ENCODE assay signal across 31 cellular contexts in genomic region chr7:125130173-125130572, GRCh38.
DNase-seq lines count a peak whose midpoint lies in the region; ATAC-seq, FAIRE-seq and TF ChIP-seq lines count a peak whose summit lies in the region.
"Had no signal": no experiment of that assay in that cellular context is flagged by ENCODE, and none has a peak within 500 bp of the region (broad histone marks: within the 10 kb centered on the region; RNA-seq: fewer than 3 reads in every experiment).

No MANE protein-coding gene starts in this region.

- DNase-seq in endothelial cell of umbilical vein (ENCODE audit: low read depth, low spot score), result peak; percentile 10
- peak; percentile 9 for DNase-seq in fibroblast of the aortic adventitia (ENCODE audit: low read depth)
- DNase-seq in NCI-H1436 (lab: John Stamatoyannopoulos, UW), result no peak
- DNase-seq in Right ventricle myocardium inferior (ENCODE audit: missing footprints), result no peak
- DNase-seq: 8988T; ACHN; AML-193; BE2C; C1 segment of cervical spinal cord; Caco-2; Calu3; CD4-positive, alpha-beta memory T cell; CD4-positive, alpha-beta T cell; CD4-positive, CD25-positive, alpha-beta regulatory T cell; CD8-positive, alpha-beta memory T cell; CD8-positive, alpha-beta T cell; COR-L47; DMS 273 treated with DMSO at 0.1 percent for 48 hours; DMS153; DMS53; DMS79; DMS79 treated with DMSO at 0.1 percent for 48 hours; DND-41; EL had no signal

- peak overlapping the region; percentile 65 for H2AFZ ChIP-seq in endothelial cell of umbilical vein (ENCODE audit: low read depth, low read length)

- peak overlapping the region; percentile 47 for H3K4me2 ChIP-seq in endothelial cell of umbilical vein (ENCODE audit: insufficient read depth, low read length)
- H3K4me2 ChIP-seq: A549; BLaER1; BLaER1 treated with 17β-estradiol and CSF1 and Interleukin-3, amounts not matched to agents 10 nM and 100 nM had no signal

- POLR2A ChIA-PET in endothelial cell of umbilical vein (lab: Charles Lee), result no interaction called here

- H3K4me3 ChIP-seq in endothelial cell of umbilical vein (replicated peaks in 1 of 3; ENCODE audit: insufficient read depth in 1 of 3, low read depth in 1 of 3, low read length in 3 of 3) (no peak overlapping the region), fibroblast of the aortic adventitia (ENCODE audit: low read depth, low read length) (no peak overlapping the region)
- H3K4me3 ChIP-seq: A549; BLaER1; BLaER1 treated with 17β-estradiol and CSF1 and Interleukin-3, amounts not matched to agents 10 nM and 100 nM had no signal

- H3K4me1 ChIP-seq in endothelial cell of umbilical vein (ENCODE audit: control insufficient read depth, extremely low read depth, insufficient read depth, low read length), result peaks cover 10% of the 10 kb centered on the region
- H3K4me1 ChIP-seq: A549; BE2C; BLaER1; BLaER1 treated with 17β-estradiol and CSF1 and Interleukin-3, amounts not matched to agents 10 nM and 100 nM had no signal

- H3K27me3 ChIP-seq in endothelial cell of umbilical vein (ENCODE audit: control insufficient read depth in 2 of 2, insufficient read depth in 2 of 2, low read length in 2 of 2), result no peaks in the 10 kb centered on the region
- H3K27me3 ChIP-seq: BE2C; BLaER1; BLaER1 treated with 17β-estradiol and CSF1 and Interleukin-3, amounts not matched to agents 10 nM and 100 nM had no signal

- TF ChIP-seq CTCF in endothelial cell of umbilical vein (IDR thresholded peaks at IDR 0.05; ENCODE audit: extremely low read depth in 1 of 2, insufficient read depth in 1 of 2, low read depth in 1 of 2, low read length in 2 of 2), result no peak
- no peak for TF ChIP-seq CTCF in fibroblast of the aortic adventitia (IDR thresholded peaks at IDR 0.05; ENCODE audit: insufficient read depth, low read length)

- H3K9me1 ChIP-seq in endothelial cell of umbilical vein (replicated peaks; ENCODE audit: control insufficient read depth, extremely low read depth, insufficient read depth, low read length), result no peaks in the 10 kb centered on the region

- TF ChIP-seq POLR2A in endothelial cell of umbilical vein (IDR thresholded peaks at IDR 0.05; ENCODE audit: low read depth, low read length), result no peak

- H3K9ac ChIP-seq in endothelial cell of umbilical vein (replicated peaks; ENCODE audit: extremely low read depth, insufficient read depth, low read length), result no peak overlapping the region
- H3K9ac ChIP-seq: BLaER1; BLaER1 treated with 17β-estradiol and CSF1 and Interleukin-3, amounts not matched to agents 10 nM and 100 nM had no signal

- no peak for ATAC-seq in Right ventricle myocardium inferior
- ATAC-seq: A549; CD8-positive, alpha-beta T cell had no signal

- CTCF ChIA-PET in endothelial cell of umbilical vein (lab: Charles Lee), result no interaction called here

- H3K9me3 ChIP-seq in endothelial cell of umbilical vein (replicated peaks; ENCODE audit: control insufficient read depth, insufficient read depth, low read length), result no peaks in the 10 kb centered on the region
- H3K9me3 ChIP-seq: A549; BE2C; BLaER1; BLaER1 treated with 17β-estradiol and CSF1 and Interleukin-3, amounts not matched to agents 10 nM and 100 nM; Caco-2 had no signal

- intact Hi-C loops in endothelial cell of umbilical vein (cut with micrococcal nuclease) (no loop called here), Right ventricle myocardium inferior (cut with DNase I) (no loop called here)

- no peaks in the 10 kb centered on the region for H3K79me2 ChIP-seq in endothelial cell of umbilical vein (ENCODE audit: control insufficient read depth, insufficient read depth, low read length)

- H3K27ac ChIP-seq in endothelial cell of umbilical vein (ENCODE audit: insufficient read depth, low read depth, low read length), result no peak overlapping the region
- H3K27ac ChIP-seq: 22Rv1; A549; BLaER1; BLaER1 treated with 17β-estradiol and CSF1 and Interleukin-3, amounts not matched to agents 10 nM and 100 nM; C4-2B had no signal

- H4K20me1 ChIP-seq in endothelial cell of umbilical vein (replicated peaks; ENCODE audit: control insufficient read depth, extremely low read depth, insufficient read depth, low read length), result no peaks in the 10 kb centered on the region
- H4K20me1 ChIP-seq: BLaER1; BLaER1 treated with 17β-estradiol and CSF1 and Interleukin-3, amounts not matched to agents 10 nM and 100 nM had no signal

- H3K36me3 ChIP-seq in endothelial cell of umbilical vein (ENCODE audit: control insufficient read depth in 2 of 2, extremely low read depth in 1 of 2, insufficient read depth in 2 of 2, low read length in 2 of 2), result no peaks in the 10 kb centered on the region
- H3K36me3 ChIP-seq: BE2C; BLaER1; BLaER1 treated with 17β-estradiol and CSF1 and Interleukin-3, amounts not matched to agents 10 nM and 100 nM had no signal

- dilution Hi-C loops in endothelial cell of umbilical vein (cut with MboI; ENCODE audit: extremely low pct_ligation_motif_present, low sequenced_read_pairs), result no loop called here

- peak; percentile 44 for FAIRE-seq in endothelial cell of umbilical vein (lab: Jason Lieb, UNC)
- FAIRE-seq: A204.1, A549, D721Med had no signal

- no TSS peak for BruUV-seq in endothelial cell of umbilical vein (replicated peaks; lab: Mats Ljungman, UMichigan)

TF ChIP-seq in endothelial cell of umbilical vein, 7 proteins besides CTCF, POLR2A, EP300 and RAD21:
- peak; percentile 61 for TF ChIP-seq FOS (IDR thresholded peaks at IDR 0.05; ENCODE audit: borderline replicate concordance, insufficient read depth, low read length)
- no peak for TF ChIP-seq MAX (IDR thresholded peaks at IDR 0.05; ENCODE audit: insufficient read depth, insufficient read length)
- TF ChIP-seq MYC (IDR thresholded peaks at IDR 0.05; ENCODE audit: low read depth, low read length), result no peak
- TF ChIP-seq POLR2AphosphoS5 (IDR thresholded peaks at IDR 0.05; ENCODE audit: insufficient read depth, low read depth, low read length), result no peak
- TF ChIP-seq GATA2 (IDR thresholded peaks at IDR 0.05; ENCODE audit: insufficient read depth, insufficient read length, low read depth, low read length), result peak; percentile 77

Comparison
In these comparisons a context has a peak if more than half of its experiments do, and no peak if none do; other contexts are left out.
1. DNase-seq: peak in endothelial cell of umbilical vein (single experiment) and fibroblast of the aortic adventitia (single experiment); none in NCI-H1436 (single experiment) and Right ventricle myocardium inferior (single experiment).